In genomic region chr7:128910569-128910945, GRCh38 we compare ENCODE assay signal across 11 cellular contexts. TPM values are rescaled to one million over a fixed set of nuclear protein-coding genes. Genes with fewer than 3 reads are reported as not detected.
A peak's percentile ranks its signal among the peaks of the same experiment; 100 is the strongest.
DNase-seq lines count a peak whose midpoint lies in the region; ATAC-seq, FAIRE-seq and TF ChIP-seq lines count a peak whose summit lies in the region.
"Had no signal": no experiment of that assay in that cellular context is flagged by ENCODE, and none has a peak within 500 bp of the region (broad histone marks: within the 10 kb centered on the region; RNA-seq: fewer than 3 reads in every experiment).

Gene KCP, minus strand, starts transcription at chr7:128910709. Its CDS starts 33 bp downstream, at chr7:128910676.

- H3K79me2 ChIP-seq in OCI-LY3 (ENCODE audit: low read length) = no peaks in the 10 kb centered on the region

- no peak for TF ChIP-seq RAD21 in A549 (conservative IDR thresholded peaks at IDR 0.05 in 1 of 2, IDR thresholded peaks at IDR 0.05 in 1 of 2)

- H4K20me1 ChIP-seq in OCI-LY3 (ENCODE audit: insufficient read depth, low read length) = no peaks in the 10 kb centered on the region

- POLR2A ChIA-PET in A549 (lab: Yijun Ruan, JAX) = no interaction called here

- CTCF ChIA-PET in A549 (lab: Yijun Ruan, JAX) = interaction anchor here (4.6 kb wide), 1 partner anchor 181 kb away, joined by 27 read pairs; no protein-coding TSS in a partner anchor

- ATAC-seq in A549 = no peak
- no peak for ATAC-seq in naive B cell (ENCODE audit: low read depth in 2 of 2)
- ATAC-seq in HG03442 (IDR thresholded peaks at IDR 0.05; ENCODE audit: unreplicated experiment) = no peak
- ATAC-seq: T-cell had no signal

- H3K4me2 ChIP-seq in A549 (peak within 1 kb of the TSS; percentile 38; the same call in 2 of the 3 replicates), OCI-LY3 (ENCODE audit: low read length) (peak within 1 kb of the TSS; percentile 40)

- H3K36me3 Mint-ChIP-seq in naive B cell = no peaks in the 10 kb centered on the region
- H3K36me3 Mint-ChIP-seq: T-cell had no signal

- no peak within 1 kb of the TSS for H3K4me3 ChIP-seq in A549
- no peak within 1 kb of the TSS for H3K4me3 ChIP-seq in OCI-LY3 (ENCODE audit: low read length)
- H3K4me3 ChIP-seq in fibroblast of pulmonary artery (replicated peaks; ENCODE audit: low read depth, low read length) = peak within 1 kb of the TSS; percentile 32

- TF ChIP-seq EP300 in A549 (IDR thresholded peaks at IDR 0.05) = no peak

- H3K4me1 Mint-ChIP-seq in naive B cell = peaks cover 16 to 28% (median 20%) of the 10 kb centered on the region in 3 donors

- DNase-seq in A549 (ENCODE audit: low read depth in 1 of 2, low spot score in 1 of 2) (no peak), fibroblast of pulmonary artery (ENCODE audit: low read depth) (no peak), naive B cell (no peak), OCI-M2 (lab: John Stamatoyannopoulos, UW; ENCODE audit: unreplicated experiment) (no peak), NOMO-1 treated with dmso at 0.1 percent for 144 hours (lab: John Stamatoyannopoulos, UW; ENCODE audit: unreplicated experiment) (no peak), HuH-7.5 (ENCODE audit: low spot score) (no peak)
- DNase-seq: activated naive CD4-positive, alpha-beta T cell; head of caudate nucleus; T-cell had no signal

- H3K4me3 Mint-ChIP-seq in naive B cell = peak within 1 kb of the TSS in 6 of 8 donors; percentile 6 to 54 (median 42)
- H3K4me3 Mint-ChIP-seq: T-cell had no signal

- no peaks in the 10 kb centered on the region for H3K4me1 ChIP-seq in A549
- peaks cover 50% of the 10 kb centered on the region for H3K4me1 ChIP-seq in OCI-LY3 (ENCODE audit: low read length)

- 91% methylated on average over 24 of the region's 34 CpGs for WGBS in A549 (ENCODE audit: missing lambda C conversion rate)

- H3K9me3 Mint-ChIP-seq in naive B cell = peaks cover 0 to 2% (median 0%) of the 10 kb centered on the region in 7 donors
- H3K9me3 Mint-ChIP-seq: T-cell had no signal

- peak within 1 kb of the TSS; percentile 34; the same call in 1 of the 2 replicates for H3K9ac ChIP-seq in OCI-LY3 (ENCODE audit: low read length)

- H3K27ac ChIP-seq in A549 (no peak within 1 kb of the TSS), OCI-LY3 (ENCODE audit: low read length) (peak within 1 kb of the TSS; percentile 61)

- TF ChIP-seq CTCF in A549 (IDR thresholded peaks at IDR 0.05) (no peak), OCI-LY3 (IDR thresholded peaks at IDR 0.05; ENCODE audit: low read depth, low read length) (no peak), fibroblast of pulmonary artery (IDR thresholded peaks at IDR 0.05; ENCODE audit: low read length, missing control alignments) (no peak)

- no peaks in the 10 kb centered on the region for H3K27me3 ChIP-seq in OCI-LY3 (ENCODE audit: low read depth, low read length)

- no peak for FAIRE-seq in A549 (lab: Jason Lieb, UNC)

- TF ChIP-seq POLR2A in A549 (IDR thresholded peaks at IDR 0.05; ENCODE audit: low read length) = no peak

- H3K36me3 ChIP-seq in OCI-LY3 (replicated peaks; ENCODE audit: low read depth, low read length) = no peaks in the 10 kb centered on the region

- H3K9me3 ChIP-seq in A549 (no peaks in the 10 kb centered on the region), OCI-LY3 (ENCODE audit: insufficient read depth, low read length) (no peaks in the 10 kb centered on the region)

- H2AFZ ChIP-seq in OCI-LY3 (ENCODE audit: low read depth, low read length) = peak within 1 kb of the TSS; percentile 58; the same call in 1 of the 2 replicates

- H3K27me3 Mint-ChIP-seq in naive B cell = peaks cover 27 to 75% (median 65%) of the 10 kb centered on the region in 3 donors

- peak within 1 kb of the TSS in 2 of 6 donors; percentile 6 to 15 for H3K27ac Mint-ChIP-seq in naive B cell
- H3K27ac Mint-ChIP-seq: T-cell had no signal

TF ChIP-seq in A549, 52 proteins besides CTCF, POLR2A, EP300 and RAD21:
- TF ChIP-seq REST (IDR thresholded peaks at IDR 0.05) = no peak
- TF ChIP-seq TP53 (CRISPR knock-in tag; IDR thresholded peaks at IDR 0.05) = no peak
- TF ChIP-seq EHF (CRISPR knock-in tag; IDR thresholded peaks at IDR 0.05) = no peak
- no peak for TF ChIP-seq ZNF302 (CRISPR knock-in tag; IDR thresholded peaks at IDR 0.05)
- no peak for TF ChIP-seq HDAC2 (IDR thresholded peaks at IDR 0.05)
- no peak for TF ChIP-seq JUNB (IDR thresholded peaks at IDR 0.05)
- TF ChIP-seq ZC3H11A (IDR thresholded peaks at IDR 0.05) = no peak
- no peak for TF ChIP-seq RARB (CRISPR knock-in tag; IDR thresholded peaks at IDR 0.05)
- TF ChIP-seq SREBF2 (IDR thresholded peaks at IDR 0.05) = no peak
- no peak for TF ChIP-seq HES2 (IDR thresholded peaks at IDR 0.05)
- no peak for TF ChIP-seq MAFK (IDR thresholded peaks at IDR 0.05; ENCODE audit: partially characterized antibody)
- no peak for TF ChIP-seq KDM1A (IDR thresholded peaks at IDR 0.05; ENCODE audit: low read depth)
- no peak for TF ChIP-seq NFE2L2 (conservative IDR thresholded peaks at IDR 0.05; ENCODE audit: low read length)
- TF ChIP-seq KDM5A (IDR thresholded peaks at IDR 0.05) = no peak
- no peak for TF ChIP-seq ELK1 (IDR thresholded peaks at IDR 0.05; ENCODE audit: low read depth, low read length)
- no peak for TF ChIP-seq CBX2 (IDR thresholded peaks at IDR 0.05; ENCODE audit: borderline replicate concordance, low read depth)
- no peak for TF ChIP-seq TFCP2L1 (CRISPR knock-in tag; IDR thresholded peaks at IDR 0.05)
- TF ChIP-seq NPAS2 (CRISPR knock-in tag; IDR thresholded peaks at IDR 0.05; ENCODE audit: borderline replicate concordance) = no peak
TF ChIP-seq in A549: peak in this region for 0.

RNA-seq across cellular contexts. Expression of gene KCP, which starts in this region (rescaled TPM):
- 0.05 TPM in 1 of 2 replicates, not detected in the other for polyA plus RNA-seq in A549 (2011; rRNA removed)
- 0.03 and 0.06 TPM in 2 replicates for polyA plus RNA-seq in A549 (2012; cell fraction: cytosol; rRNA removed)
- polyA plus RNA-seq in A549 (2012; cell fraction: nucleus; rRNA removed) = 0.15 and 0.31 TPM in 2 replicates
- polyA plus RNA-seq in A549 (2017; fragmentation: RNase III; extraction: RNeasy Plus Mini Kit Qiagen cat#74134 plus additional on column Dnase treatment) = 0.07 to 0.18 TPM (median 0.14 TPM) in 3 replicates
- polyA minus RNA-seq in A549 (2011; rRNA and poly(A)+ RNA removed) = not detected in 2 replicates
- polyA plus RNA-seq in naive B cell (ENCODE audit: low read depth in 6 of 6) = under 1 TPM in 4 of 6 donors, not detected in 2; 0.29 to 0.78 (median 0.37) TPM
